33 cellular contexts compared by ENCODE assay signal in genomic region chr5:167311340-167311739, GRCh38.
A peak's percentile ranks its signal among the peaks of the same experiment; 100 is the strongest.
DNase-seq lines count a peak whose midpoint lies in the region; ATAC-seq, FAIRE-seq and TF ChIP-seq lines count a peak whose summit lies in the region.
"Had no signal": no experiment of that assay in that cellular context is flagged by ENCODE, and none has a peak within 500 bp of the region (broad histone marks: within the 10 kb centered on the region; RNA-seq: fewer than 3 reads in every experiment).

No MANE protein-coding gene starts in this region.

- no peaks in the 10 kb centered on the region for H3K9me2 ChIP-seq in neural cell (ENCODE audit: insufficient read depth, low read length)

- H3K79me2 ChIP-seq in neural cell (replicated peaks; ENCODE audit: insufficient read depth, low read length) = no peaks in the 10 kb centered on the region

- no peaks in the 10 kb centered on the region for H3K4me1 ChIP-seq in mucosa of descending colon (ENCODE audit: low read depth)
- H3K4me1 ChIP-seq: A549, Caco-2 had no signal

- H3K4me3 ChIP-seq in neural cell (ENCODE audit: low read length) = no peak overlapping the region
- H3K4me3 ChIP-seq in mucosa of descending colon = no peak overlapping the region
- H3K4me3 ChIP-seq: A549; BLaER1; BLaER1 treated with 17β-estradiol and CSF1 and Interleukin-3, amounts not matched to agents 10 nM and 100 nM had no signal

- TF ChIP-seq RAD21 in neural cell (conservative IDR thresholded peaks at IDR 0.05) = no peak

- POLR2A ChIA-PET in RWPE1 (lab: Yijun Ruan, JAX; ENCODE audit: low non-redundant PET) = interaction anchor here (0.6 kb wide), 1 partner anchor 1252 kb away, joined by 3 read pairs; no protein-coding TSS in a partner anchor

- H4K20me1 ChIP-seq in neural cell (ENCODE audit: insufficient read depth) = no peaks in the 10 kb centered on the region
- H4K20me1 ChIP-seq: BLaER1; BLaER1 treated with 17β-estradiol and CSF1 and Interleukin-3, amounts not matched to agents 10 nM and 100 nM had no signal

- no peak overlapping the region for H3K4me2 ChIP-seq in neural cell (ENCODE audit: low read length)
- H3K4me2 ChIP-seq: A549; BLaER1; BLaER1 treated with 17β-estradiol and CSF1 and Interleukin-3, amounts not matched to agents 10 nM and 100 nM had no signal

- intact Hi-C loops in mucosa of descending colon (cut with DNase I, micrococcal nuclease) = no loop called here

- CTCF ChIA-PET in RWPE1 (lab: Yijun Ruan, JAX) = interaction anchor here (0.5 kb wide), 1 partner anchor 1789 kb away, joined by 3 read pairs; no protein-coding TSS in a partner anchor

- H3K36me3 ChIP-seq in neural cell (ENCODE audit: insufficient read depth, low read length) (no peaks in the 10 kb centered on the region), mucosa of descending colon (ENCODE audit: low read depth) (no peaks in the 10 kb centered on the region)
- H3K36me3 ChIP-seq: BE2C; BLaER1; BLaER1 treated with 17β-estradiol and CSF1 and Interleukin-3, amounts not matched to agents 10 nM and 100 nM had no signal

- no peaks in the 10 kb centered on the region for H3K9me3 ChIP-seq in neural cell (ENCODE audit: low read length)
- no peaks in the 10 kb centered on the region for H3K9me3 ChIP-seq in mucosa of descending colon
- H3K9me3 ChIP-seq: A549, BE2C, Caco-2 had no signal

- H2AFZ ChIP-seq in neural cell (ENCODE audit: low read depth, low read length) = no peak overlapping the region

- H3F3A ChIP-seq in neural cell (ENCODE audit: insufficient read depth, low read length, poor library complexity, severe bottlenecking) = no peaks in the 10 kb centered on the region

- ATAC-seq in mucosa of descending colon = no peak
- no peak for ATAC-seq in GM18519 (IDR thresholded peaks at IDR 0.05; ENCODE audit: low FRiP score, unreplicated experiment)
- ATAC-seq: A549; CD8-positive, alpha-beta T cell had no signal

- peak; percentile 11 for FAIRE-seq in G401.6 (lab: Jason Lieb, UNC)
- FAIRE-seq: A204.1, A549, D721Med had no signal

- H3K27ac ChIP-seq in RWPE1 (no peak overlapping the region), neural cell (ENCODE audit: low read length) (peak overlapping the region; percentile 35)
- H3K27ac ChIP-seq: 22Rv1; A549; BLaER1; BLaER1 treated with 17β-estradiol and CSF1 and Interleukin-3, amounts not matched to agents 10 nM and 100 nM; C4-2B had no signal

- TF ChIP-seq EP300 in neural cell (conservative IDR thresholded peaks at IDR 0.05; ENCODE audit: poor library complexity, severe bottlenecking) = peak; percentile 57

- H3K27me3 ChIP-seq in neural cell (ENCODE audit: insufficient read depth, low read depth, low read length) = no peaks in the 10 kb centered on the region
- H3K27me3 ChIP-seq: BE2C; BLaER1; BLaER1 treated with 17β-estradiol and CSF1 and Interleukin-3, amounts not matched to agents 10 nM and 100 nM had no signal

- 0 out of 2 replicates have a peak, but pooled peaks have one; percentile 9 for TF ChIP-seq CTCF in RWPE1 (conservative IDR thresholded peaks at IDR 0.05; ENCODE audit: low read depth)
- TF ChIP-seq CTCF in neural cell (IDR thresholded peaks at IDR 0.05; ENCODE audit: poor library complexity, severe bottlenecking) = no peak
- TF ChIP-seq CTCF in mucosa of descending colon (IDR thresholded peaks at IDR 0.05) = no peak

- DNase-seq in RWPE1 (ENCODE audit: low spot score) (no peak), mucosa of descending colon (no peak), islet precursor cell (no peak)
- DNase-seq: 8988T; ACHN; AML-193; BE2C; C1 segment of cervical spinal cord; Caco-2; Calu3; CD4-positive, alpha-beta memory T cell; CD4-positive, alpha-beta T cell; CD4-positive, CD25-positive, alpha-beta regulatory T cell; CD8-positive, alpha-beta memory T cell; CD8-positive, alpha-beta T cell; COR-L47; DMS 273 treated with DMSO at 0.1 percent for 48 hours; DMS153; DMS53; DMS79; DMS79 treated with DMSO at 0.1 percent for 48 hours; DND-41; EL had no signal

- H3K9ac ChIP-seq in neural cell (ENCODE audit: low read length) = no peak overlapping the region
- H3K9ac ChIP-seq: BLaER1; BLaER1 treated with 17β-estradiol and CSF1 and Interleukin-3, amounts not matched to agents 10 nM and 100 nM had no signal

TF ChIP-seq in neural cell, 6 proteins besides CTCF, POLR2A, EP300 and RAD21:
- TF ChIP-seq MXI1 (conservative IDR thresholded peaks at IDR 0.05; ENCODE audit: poor library complexity, severe bottlenecking) (no peak), TAF1 (IDR thresholded peaks at IDR 0.05; ENCODE audit: low read depth) (no peak), POLR2AphosphoS5 (IDR thresholded peaks at IDR 0.05) (no peak)
- TF ChIP-seq, protein P1, sequence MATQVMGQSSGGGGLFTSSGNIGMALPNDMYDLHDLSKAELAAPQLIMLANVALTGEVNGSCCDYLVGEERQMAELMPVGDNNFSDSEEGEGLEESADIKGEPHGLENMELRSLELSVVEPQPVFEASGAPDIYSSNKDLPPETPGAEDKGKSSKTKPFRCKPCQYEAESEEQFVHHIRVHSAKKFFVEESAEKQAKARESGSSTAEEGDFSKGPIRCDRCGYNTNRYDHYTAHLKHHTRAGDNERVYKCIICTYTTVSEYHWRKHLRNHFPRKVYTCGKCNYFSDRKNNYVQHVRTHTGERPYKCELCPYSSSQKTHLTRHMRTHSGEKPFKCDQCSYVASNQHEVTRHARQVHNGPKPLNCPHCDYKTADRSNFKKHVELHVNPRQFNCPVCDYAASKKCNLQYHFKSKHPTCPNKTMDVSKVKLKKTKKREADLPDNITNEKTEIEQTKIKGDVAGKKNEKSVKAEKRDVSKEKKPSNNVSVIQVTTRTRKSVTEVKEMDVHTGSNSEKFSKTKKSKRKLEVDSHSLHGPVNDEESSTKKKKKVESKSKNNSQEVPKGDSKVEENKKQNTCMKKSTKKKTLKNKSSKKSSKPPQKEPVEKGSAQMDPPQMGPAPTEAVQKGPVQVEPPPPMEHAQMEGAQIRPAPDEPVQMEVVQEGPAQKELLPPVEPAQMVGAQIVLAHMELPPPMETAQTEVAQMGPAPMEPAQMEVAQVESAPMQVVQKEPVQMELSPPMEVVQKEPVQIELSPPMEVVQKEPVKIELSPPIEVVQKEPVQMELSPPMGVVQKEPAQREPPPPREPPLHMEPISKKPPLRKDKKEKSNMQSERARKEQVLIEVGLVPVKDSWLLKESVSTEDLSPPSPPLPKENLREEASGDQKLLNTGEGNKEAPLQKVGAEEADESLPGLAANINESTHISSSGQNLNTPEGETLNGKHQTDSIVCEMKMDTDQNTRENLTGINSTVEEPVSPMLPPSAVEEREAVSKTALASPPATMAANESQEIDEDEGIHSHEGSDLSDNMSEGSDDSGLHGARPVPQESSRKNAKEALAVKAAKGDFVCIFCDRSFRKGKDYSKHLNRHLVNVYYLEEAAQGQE (IDR thresholded peaks at IDR 0.05; ENCODE audit: borderline replicate concordance) = peak; percentile 93
